2 cellular contexts compared by ENCODE assay signal in genomic region chr17:76920364-76921139, GRCh38.
TF ChIP-seq lines count a peak whose summit lies in the region.

No MANE protein-coding gene starts in this region.

TF ChIP-seq in SK-N-SH, 30 proteins besides CTCF, POLR2A, EP300 and RAD21 (continued from another document):
- TF ChIP-seq REST (IDR thresholded peaks at IDR 0.05; ENCODE audit: low read depth, low read length) (peak; percentile 90), ZBTB33 (IDR thresholded peaks at IDR 0.05; ENCODE audit: borderline replicate concordance, low read depth) (no peak)

TF ChIP-seq in SK-N-SH treated with all-trans-retinoic acid at 6 μM for 48 hours, 23 proteins besides CTCF, POLR2A, EP300 and RAD21 (continued from another document):
- TF ChIP-seq PATZ1 (CRISPR knock-in tag; IDR thresholded peaks at IDR 0.05; ENCODE audit: borderline replicate concordance), result no peak
